10 cellular contexts compared by ENCODE assay signal in the genomic region with DNA sequence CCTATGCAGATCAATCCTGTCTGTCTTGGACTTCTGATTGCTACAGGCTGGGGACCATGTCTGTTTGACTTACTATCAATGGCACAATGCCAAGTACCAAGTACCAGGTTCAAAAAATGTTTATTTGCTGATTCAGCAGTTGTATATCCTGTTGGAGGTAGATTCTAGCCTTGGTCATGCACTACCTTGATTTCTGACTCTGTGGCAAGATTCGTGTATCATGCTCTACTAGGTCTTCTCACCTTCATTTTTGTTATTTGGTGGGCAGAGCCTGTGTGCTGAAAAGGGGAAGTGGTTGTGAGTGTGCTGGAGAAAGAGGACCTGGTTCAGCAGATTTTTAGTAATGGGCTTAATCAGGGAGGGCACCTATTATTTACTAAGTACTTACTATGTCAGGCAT.
DNase-seq lines count a peak whose midpoint lies in the region; ATAC-seq and TF ChIP-seq lines count a peak whose summit lies in the region.
"Had no signal": no experiment of that assay in that cellular context is flagged by ENCODE, and none has a peak within 500 bp of the region (broad histone marks: within the 10 kb centered on the region; RNA-seq: fewer than 3 reads in every experiment).

No MANE protein-coding gene starts in this region.

- no peak for TF ChIP-seq CTCF in RWPE1 (conservative IDR thresholded peaks at IDR 0.05; ENCODE audit: low read depth)

- peak; percentile 34 for DNase-seq in SIG-M5 treated with dmso at 0.1 percent for 504 hours (lab: John Stamatoyannopoulos, UW; ENCODE audit: unreplicated experiment)
- DNase-seq in SIG-M5 (lab: John Stamatoyannopoulos, UW), result no peak
- peak; percentile 49 for DNase-seq in NAMALWA (ENCODE audit: low spot score)
- DNase-seq in stimulated activated effector memory CD8-positive, alpha-beta T cell treated with anti-CD3 and anti-CD28 coated beads, Interleukin-12 subunit alpha, Interleukin-12 subunit beta, amount 100 ng/mL, for 72 hours (ENCODE audit: low spot score in 2 of 2), result no peak
- DNase-seq in RWPE1 (ENCODE audit: low spot score), result no peak
- no peak for DNase-seq in activated T-cell treated with anti-CD3 and anti-CD28 coated beads, Interleukin-2, amount 50 U/mL, for 72 hours
- no peak for DNase-seq in NCI-H226
- DNase-seq: NCI-H1105 treated with DMSO at 0.1 percent for 48 hours had no signal

- H3K9me3 Mint-ChIP-seq in stimulated activated effector memory CD8-positive, alpha-beta T cell treated with anti-CD3 and anti-CD28 coated beads, Interleukin-12 subunit alpha, Interleukin-12 subunit beta, amount 100 ng/mL, for 72 hours, result peaks cover 2% of the 10 kb centered on the region
- H3K9me3 Mint-ChIP-seq in activated T-cell treated with anti-CD3 and anti-CD28 coated beads, Interleukin-2, amount 50 U/mL, for 72 hours, result peaks cover 7 to 8% of the 10 kb centered on the region in 2 donors

- H3K4me3 Mint-ChIP-seq in stimulated activated effector memory CD8-positive, alpha-beta T cell treated with anti-CD3 and anti-CD28 coated beads, Interleukin-12 subunit alpha, Interleukin-12 subunit beta, amount 100 ng/mL, for 72 hours, result no peak overlapping the region
- no peak overlapping the region for H3K4me3 Mint-ChIP-seq in activated T-cell treated with anti-CD3 and anti-CD28 coated beads, Interleukin-2, amount 50 U/mL, for 72 hours
- H3K4me3 Mint-ChIP-seq: WTC11 had no signal

- no peaks in the 10 kb centered on the region for H3K36me3 Mint-ChIP-seq in stimulated activated effector memory CD8-positive, alpha-beta T cell treated with anti-CD3 and anti-CD28 coated beads, Interleukin-12 subunit alpha, Interleukin-12 subunit beta, amount 100 ng/mL, for 72 hours
- H3K36me3 Mint-ChIP-seq in activated T-cell treated with anti-CD3 and anti-CD28 coated beads, Interleukin-2, amount 50 U/mL, for 72 hours (ENCODE audit: insufficient read depth in 2 of 2), result peaks cover 2 to 3% of the 10 kb centered on the region in 2 donors

- POLR2A ChIA-PET in RWPE1 (lab: Yijun Ruan, JAX; ENCODE audit: low non-redundant PET), result no interaction called here

- H3K27ac ChIP-seq in RWPE1, result no peak overlapping the region

- CTCF ChIA-PET in RWPE1 (lab: Yijun Ruan, JAX), result no interaction called here

- H3K4me1 Mint-ChIP-seq in stimulated activated effector memory CD8-positive, alpha-beta T cell treated with anti-CD3 and anti-CD28 coated beads, Interleukin-12 subunit alpha, Interleukin-12 subunit beta, amount 100 ng/mL, for 72 hours, result peaks cover 9% of the 10 kb centered on the region
- H3K4me1 Mint-ChIP-seq in activated T-cell treated with anti-CD3 and anti-CD28 coated beads, Interleukin-2, amount 50 U/mL, for 72 hours (ENCODE audit: low read depth), result no peaks in the 10 kb centered on the region
- H3K4me1 Mint-ChIP-seq: WTC11 had no signal

- peak; percentile 70 for ATAC-seq in HG02798 (IDR thresholded peaks at IDR 0.05; ENCODE audit: poor library complexity, unreplicated experiment)
- peak; percentile 52 for ATAC-seq in stimulated activated effector memory CD8-positive, alpha-beta T cell treated with anti-CD3 and anti-CD28 coated beads, Interleukin-12 subunit alpha, Interleukin-12 subunit beta, amount 100 ng/mL, for 72 hours
- ATAC-seq in activated T-cell treated with anti-CD3 and anti-CD28 coated beads, Interleukin-2, amount 50 U/mL, for 72 hours (replicated peaks in 1 of 2), result no peak
- ATAC-seq: WTC11 had no signal

- H3K27ac Mint-ChIP-seq in stimulated activated effector memory CD8-positive, alpha-beta T cell treated with anti-CD3 and anti-CD28 coated beads, Interleukin-12 subunit alpha, Interleukin-12 subunit beta, amount 100 ng/mL, for 72 hours, result no peak overlapping the region
- H3K27ac Mint-ChIP-seq in activated T-cell treated with anti-CD3 and anti-CD28 coated beads, Interleukin-2, amount 50 U/mL, for 72 hours, result no peak overlapping the region
- H3K27ac Mint-ChIP-seq: WTC11 had no signal

- peaks cover 13% of the 10 kb centered on the region for H3K27me3 Mint-ChIP-seq in activated T-cell treated with anti-CD3 and anti-CD28 coated beads, Interleukin-2, amount 50 U/mL, for 72 hours (ENCODE audit: low read depth)

Comparison
In these comparisons a context has a peak if more than half of its experiments do, and no peak if none do; other contexts are left out.
1. DNase-seq: peak in SIG-M5 treated with dmso at 0.1 percent for 504 hours (single experiment) and NAMALWA (single experiment); none in SIG-M5 (single experiment), stimulated activated effector memory CD8-positive, alpha-beta T cell treated with anti-CD3 and anti-CD28 coated beads, Interleukin-12 subunit alpha, Interleukin-12 subunit beta, amount 100 ng/mL, for 72 hours (0 of 2), RWPE1 (single experiment), activated T-cell treated with anti-CD3 and anti-CD28 coated beads, Interleukin-2, amount 50 U/mL, for 72 hours (0 of 2) and NCI-H226 (single experiment).
2. ATAC-seq: peak in HG02798 (single experiment) and stimulated activated effector memory CD8-positive, alpha-beta T cell treated with anti-CD3 and anti-CD28 coated beads, Interleukin-12 subunit alpha, Interleukin-12 subunit beta, amount 100 ng/mL, for 72 hours (single experiment); none in activated T-cell treated with anti-CD3 and anti-CD28 coated beads, Interleukin-2, amount 50 U/mL, for 72 hours (0 of 2).